Comparison of ENCODE assay signal across 17 cellular contexts in genomic region chr12:113842699-113843098, GRCh38.
DNase-seq lines count a peak whose midpoint lies in the region; ATAC-seq and TF ChIP-seq lines count a peak whose summit lies in the region.
"Had no signal": no experiment of that assay in that cellular context is flagged by ENCODE, and none has a peak within 500 bp of the region (broad histone marks: within the 10 kb centered on the region; RNA-seq: fewer than 3 reads in every experiment).

No MANE protein-coding gene starts in this region.

- H3K36me3 ChIP-seq in HEK293 (ENCODE audit: control insufficient read depth in 2 of 2, insufficient read depth in 1 of 2, low read length in 2 of 2): peaks cover 0 to 13% of the 10 kb centered on the region in 2 experiments; a peak in 1 of 3 replicates
- no peaks in the 10 kb centered on the region for H3K36me3 ChIP-seq in osteoblast (ENCODE audit: insufficient read depth, low read length)

- H3K4me3 Mint-ChIP-seq in H9: no peak overlapping the region
- peak overlapping the region; percentile 6 for H3K4me3 Mint-ChIP-seq in endothelial cell (ENCODE audit: unreplicated experiment)
- H3K4me3 Mint-ChIP-seq in activated CD8-positive, alpha-beta T cell treated with anti-CD3 and anti-CD28 coated beads for 36 hours: no peak overlapping the region
- H3K4me3 Mint-ChIP-seq: CD4-positive, CD25-positive, alpha-beta regulatory T cell; CD8-positive, alpha-beta memory T cell; HFFc6; IgD-negative memory B cell had no signal

- H3K27ac Mint-ChIP-seq in H9 (peak overlapping the region in 2 of 3 experiments; percentile 28 to 81; a peak in 2 of 7 replicates), endothelial cell (ENCODE audit: unreplicated experiment) (no peak overlapping the region)
- no peak overlapping the region for H3K27ac Mint-ChIP-seq in activated CD8-positive, alpha-beta T cell treated with anti-CD3 and anti-CD28 coated beads for 36 hours
- H3K27ac Mint-ChIP-seq: HFFc6, IgD-negative memory B cell had no signal

- H3K4ac ChIP-seq in H9 (ENCODE audit: low read depth, low read length): no peak overlapping the region

- intact Hi-C loops in activated CD8-positive, alpha-beta T cell treated with anti-CD3 and anti-CD28 coated beads for 36 hours (cut with micrococcal nuclease): no loop called here

- no peak overlapping the region for H2AK5ac ChIP-seq in H9 (ENCODE audit: insufficient read length, low read length)

- no peak overlapping the region for H2BK15ac ChIP-seq in H9 (ENCODE audit: low read depth, low read length)

- peaks cover 13 to 19% of the 10 kb centered on the region in 2 experiments for H3K4me1 Mint-ChIP-seq in H9
- H3K4me1 Mint-ChIP-seq in endothelial cell (ENCODE audit: unreplicated experiment): no peaks in the 10 kb centered on the region
- no peaks in the 10 kb centered on the region for H3K4me1 Mint-ChIP-seq in activated CD8-positive, alpha-beta T cell treated with anti-CD3 and anti-CD28 coated beads for 36 hours (ENCODE audit: low read depth)

- H3K4me2 ChIP-seq in H9 (ENCODE audit: insufficient read depth, insufficient read length, low read length): no peak overlapping the region
- no peak overlapping the region for H3K4me2 ChIP-seq in osteoblast (ENCODE audit: insufficient read depth, low read length)

- TF ChIP-seq CTCF in H9 (conservative IDR thresholded peaks at IDR 0.05) (no peak), HEK293 (tag by site-specific recombination; IDR thresholded peaks at IDR 0.05) (no peak), endothelial cell (IDR thresholded peaks at IDR 0.05; ENCODE audit: unreplicated experiment) (no peak), osteoblast (IDR thresholded peaks at IDR 0.05; ENCODE audit: extremely low read depth, low read depth, low read length) (no peak)
- TF ChIP-seq CTCF in activated CD8-positive, alpha-beta T cell treated with anti-CD3 and anti-CD28 coated beads for 36 hours (IDR thresholded peaks at IDR 0.05): no peak

- H3K79me1 ChIP-seq in H9 (ENCODE audit: insufficient read depth, low read depth, low read length, poor library complexity, severe bottlenecking): no peaks in the 10 kb centered on the region

- H3K36me3 Mint-ChIP-seq in H9 (ENCODE audit: insufficient read depth in 1 of 3, low read depth in 3 of 3) (peaks cover 3 to 9% (median 4%) of the 10 kb centered on the region in 3 experiments; a peak in 5 of 7 replicates), endothelial cell (ENCODE audit: low read depth, unreplicated experiment) (peaks cover 6% of the 10 kb centered on the region)
- H3K36me3 Mint-ChIP-seq in activated CD8-positive, alpha-beta T cell treated with anti-CD3 and anti-CD28 coated beads for 36 hours (ENCODE audit: low read depth): peaks cover 9% of the 10 kb centered on the region

- H3K56ac ChIP-seq in H9 (ENCODE audit: insufficient read length, low read depth, low read length): no peak overlapping the region

- H3K9me3 ChIP-seq in H9 (ENCODE audit: control insufficient read depth, low read depth, low read length): no peaks in the 10 kb centered on the region
- no peaks in the 10 kb centered on the region for H3K9me3 ChIP-seq in HEK293 (ENCODE audit: control insufficient read depth, insufficient read depth, low read depth, low read length)
- no peaks in the 10 kb centered on the region for H3K9me3 ChIP-seq in osteoblast (ENCODE audit: low read depth, low read length)
- H3K9me3 ChIP-seq: BE2C, Caco-2 had no signal

- no peak overlapping the region for H4K8ac ChIP-seq in H9 (replicated peaks; ENCODE audit: insufficient read length, low read depth, low read length)

- no peak overlapping the region for H3K27ac ChIP-seq in H9 (ENCODE audit: insufficient read length, low read depth, low read length)
- no peak overlapping the region for H3K27ac ChIP-seq in HEK293 (ENCODE audit: extremely low read depth, low read depth, low read length)
- H3K27ac ChIP-seq in osteoblast (ENCODE audit: low read depth, low read length): no peak overlapping the region
- H3K27ac ChIP-seq: GM23248 had no signal

- H4K20me1 ChIP-seq in H9 (ENCODE audit: control insufficient read depth, insufficient read depth, insufficient read length) (no peaks in the 10 kb centered on the region), osteoblast (ENCODE audit: insufficient read depth, low read length) (no peaks in the 10 kb centered on the region)

- POLR2A ChIA-PET in HEK293 (lab: Yijun Ruan, JAX): no interaction called here
- POLR2A ChIA-PET in activated CD8-positive, alpha-beta T cell treated with anti-CD3 and anti-CD28 coated beads for 36 hours (lab: Charles Lee): interaction anchor here (0.7 kb wide), 1 partner anchor 19 kb away, joined by 3 read pairs; no protein-coding TSS in a partner anchor

- H4K5ac ChIP-seq in H9 (ENCODE audit: insufficient read length, low read depth, low read length): no peak overlapping the region

- H2BK20ac ChIP-seq in H9 (ENCODE audit: low read depth, low read length, poor library complexity, severe bottlenecking): no peak overlapping the region

- no peak overlapping the region for H2AFZ ChIP-seq in H9 (ENCODE audit: low read length)
- H2AFZ ChIP-seq in osteoblast (ENCODE audit: low read length): no peak overlapping the region
- H2AFZ ChIP-seq: GM23248 had no signal

- no peak overlapping the region for H3K18ac ChIP-seq in H9 (ENCODE audit: insufficient read length, low read depth, low read length)

- no peaks in the 10 kb centered on the region for H3K4me1 ChIP-seq in H9 (ENCODE audit: insufficient read depth, low read length)
- no peaks in the 10 kb centered on the region for H3K4me1 ChIP-seq in HEK293 (ENCODE audit: control insufficient read depth, insufficient read depth, low read length)
- no peaks in the 10 kb centered on the region for H3K4me1 ChIP-seq in osteoblast (ENCODE audit: insufficient read depth, low read length)
- H3K4me1 ChIP-seq: Caco-2 had no signal

- no peak for DNase-seq in H9
- DNase-seq in endothelial cell (ENCODE audit: low spot score): no peak
- peak; percentile 60 for DNase-seq in osteoblast (ENCODE audit: insufficient read length, low spot score, missing footprints)
- no peak for DNase-seq in activated CD8-positive, alpha-beta T cell treated with anti-CD3 and anti-CD28 coated beads for 36 hours
- DNase-seq: ACHN; BE2C; C1 segment of cervical spinal cord; Caco-2; CD4-positive, CD25-positive, alpha-beta regulatory T cell; CD8-positive, alpha-beta memory T cell; GM23248; HCEC 1CT; HFFc6 had no signal

- no peaks in the 10 kb centered on the region for H3K27me3 Mint-ChIP-seq in H9 (ENCODE audit: low read depth)
- H3K27me3 Mint-ChIP-seq in endothelial cell (ENCODE audit: unreplicated experiment): peaks cover 1% of the 10 kb centered on the region
- H3K27me3 Mint-ChIP-seq in activated CD8-positive, alpha-beta T cell treated with anti-CD3 and anti-CD28 coated beads for 36 hours: no peaks in the 10 kb centered on the region
- H3K27me3 Mint-ChIP-seq: CD4-positive, CD25-positive, alpha-beta regulatory T cell; IgD-negative memory B cell had no signal

- no peak overlapping the region for H2BK12ac ChIP-seq in H9 (ENCODE audit: insufficient read length, low read depth, low read length)

- H2BK5ac ChIP-seq in H9 (ENCODE audit: insufficient read length, low read length): no peak overlapping the region

- no peak overlapping the region for H3T11ph ChIP-seq in H9 (ENCODE audit: low read length)

- no peak overlapping the region for H2BK120ac ChIP-seq in H9 (ENCODE audit: low read depth, low read length, poor library complexity, severe bottlenecking)

- H3K79me2 ChIP-seq in H9 (ENCODE audit: insufficient read depth, low read length) (no peaks in the 10 kb centered on the region), osteoblast (ENCODE audit: insufficient read depth, low read length) (no peaks in the 10 kb centered on the region)

- no peaks in the 10 kb centered on the region for H3K27me3 ChIP-seq in H9 (ENCODE audit: insufficient read depth, low read length)
- no peaks in the 10 kb centered on the region for H3K27me3 ChIP-seq in osteoblast (ENCODE audit: insufficient read depth, low read length)
- H3K27me3 ChIP-seq: BE2C had no signal

- H3K23ac ChIP-seq in H9 (ENCODE audit: insufficient read length, low read depth, low read length): no peak overlapping the region

- no peaks in the 10 kb centered on the region for H3K23me2 ChIP-seq in H9 (ENCODE audit: insufficient read length, low read depth, low read length, poor library complexity, severe bottlenecking)

- H3K9me3 Mint-ChIP-seq in H9: no peaks in the 10 kb centered on the region
- H3K9me3 Mint-ChIP-seq in endothelial cell (ENCODE audit: unreplicated experiment): no peaks in the 10 kb centered on the region
- H3K9me3 Mint-ChIP-seq in activated CD8-positive, alpha-beta T cell treated with anti-CD3 and anti-CD28 coated beads for 36 hours: no peaks in the 10 kb centered on the region
- H3K9me3 Mint-ChIP-seq: CD4-positive, CD25-positive, alpha-beta regulatory T cell; CD8-positive, alpha-beta memory T cell; HFFc6; IgD-negative memory B cell had no signal

- H3K9ac ChIP-seq in H9 (ENCODE audit: extremely low read depth, insufficient read length, low read length): no peak overlapping the region
- H3K9ac ChIP-seq: GM23248 had no signal

- no peak overlapping the region for H3K14ac ChIP-seq in H9 (ENCODE audit: insufficient read depth, low read length)

- no CpG with 5 or more reads among the region's 4 CpGs for WGBS in H9 (ENCODE audit: extremely low coverage, insufficient read length, low lambda C conversion rate)

- no peak overlapping the region for H4K91ac ChIP-seq in H9 (ENCODE audit: insufficient read length, low read depth, low read length)

- H3K4me3 ChIP-seq in HEK293 (ENCODE audit: low read depth, low read length) (no peak overlapping the region), osteoblast (ENCODE audit: insufficient read depth, low read length) (no peak overlapping the region)
- H3K4me3 ChIP-seq: GM23248 had no signal

- no peak for ATAC-seq in activated CD8-positive, alpha-beta T cell treated with anti-CD3 and anti-CD28 coated beads for 36 hours
- ATAC-seq in esophagus mucosa: no peak
- ATAC-seq: HepG2 had no signal

- CTCF ChIA-PET in HEK293 (lab: Yijun Ruan, JAX): no interaction called here
- CTCF ChIA-PET in activated CD8-positive, alpha-beta T cell treated with anti-CD3 and anti-CD28 coated beads for 36 hours (lab: Charles Lee): no interaction called here

TF ChIP-seq in HEK293, 187 proteins besides CTCF, POLR2A, EP300 and RAD21:
- TF ChIP-seq KLF10 (tag by site-specific recombination; IDR thresholded peaks at IDR 0.05) (no peak), ZNF169 (tag by site-specific recombination; IDR thresholded peaks at IDR 0.05) (no peak), ZFHX2 (tag by site-specific recombination; conservative IDR thresholded peaks at IDR 0.05) (peak; percentile 81), EGR2 (tag by site-specific recombination; IDR thresholded peaks at IDR 0.05; ENCODE audit: low read depth) (peak; percentile 82), ZBTB48 (tag by site-specific recombination; IDR thresholded peaks at IDR 0.05) (no peak)

Comparison
In these comparisons a context has a peak if more than half of its experiments do, and no peak if none do; other contexts are left out.
1. H3K27ac Mint-ChIP-seq: peak in H9 (2 of 3); none in endothelial cell (single experiment) and activated CD8-positive, alpha-beta T cell treated with anti-CD3 and anti-CD28 coated beads for 36 hours (single experiment).